ENCODE assay signal across 14 cellular contexts in the genomic region with DNA sequence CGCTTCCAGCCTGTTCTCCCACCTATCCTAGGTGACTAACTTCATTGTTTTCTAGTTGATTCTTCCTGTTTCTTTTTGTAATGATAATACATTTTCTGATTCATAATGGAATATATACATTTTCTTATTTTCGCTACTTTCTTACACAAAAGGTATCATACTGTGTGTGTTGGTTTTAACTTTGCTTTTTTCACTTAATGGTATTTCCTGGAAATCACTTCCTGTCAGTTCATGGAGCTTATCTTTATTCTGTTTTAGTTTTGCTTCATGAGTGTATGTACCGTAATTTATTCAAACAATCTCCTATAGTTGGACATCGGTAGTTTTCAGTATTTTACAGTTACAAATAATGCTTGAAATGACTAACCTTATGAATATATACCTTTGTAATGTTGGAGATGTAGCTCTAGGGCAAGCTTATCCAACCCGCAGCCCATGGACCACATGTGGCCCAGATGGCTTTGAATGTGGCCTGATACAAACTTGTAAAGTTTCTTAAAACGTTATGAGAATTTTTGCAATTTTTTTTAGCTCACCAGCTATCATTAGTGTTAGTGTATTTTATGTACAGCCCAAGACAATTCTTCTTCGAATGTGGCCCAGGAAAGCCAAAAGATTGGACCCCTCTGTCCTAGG.
"Had no signal": no experiment of that assay in that cellular context is flagged by ENCODE, and none has a peak within 500 bp of the region (broad histone marks: within the 10 kb centered on the region; RNA-seq: fewer than 3 reads in every experiment).

No MANE protein-coding gene starts in this region.

- H3K27me3 ChIP-seq: neural progenitor cell, pancreas had no signal

- H3K4me3 ChIP-seq: neural progenitor cell, pancreas had no signal

- FAIRE-seq: pancreas had no signal

- H3K4me1 Mint-ChIP-seq: neural progenitor cell had no signal

- H3K9me3 ChIP-seq: pancreas, SK-N-SH had no signal

- H3K4me2 ChIP-seq: neural progenitor cell, SK-N-SH had no signal

- H3K4me3 Mint-ChIP-seq: neural progenitor cell had no signal

- H2AFZ ChIP-seq: neural progenitor cell had no signal

- ATAC-seq: left ventricle myocardium superior, pancreas had no signal

- H3K9ac ChIP-seq: neural progenitor cell, SK-N-SH had no signal

- H3K4me1 ChIP-seq: neural progenitor cell, pancreas had no signal

- H3K9me3 Mint-ChIP-seq: neural progenitor cell had no signal

- H3K27ac Mint-ChIP-seq: neural progenitor cell had no signal

- DNase-seq: activated CD4-positive, CD25-positive, alpha-beta regulatory T cell; activated naive CD4-positive, alpha-beta T cell treated with anti-CD3 and anti-CD28 coated beads, Interleukin-2, amount 50 U/mL, for 16 hours; anterior cingulate cortex; cerebellar nuclear complex; dermis blood vessel endothelial cell; erythroblast; hippocampal formation; left ventricle myocardium superior; mesenchymal stem cell; pancreas; SK-N-SH; stimulated activated CD4-positive, alpha-beta T cell treated with anti-CD3 and anti-CD28 coated beads, Interleukin-2, amount 100 ng/mL, for 48 hours; stimulated activated naive CD4-positive, alpha-beta T cell treated with Interleukin-2 at 50 U/mL for 16 hours had no signal

- H3K27ac ChIP-seq: neural progenitor cell, pancreas had no signal
